8 cellular contexts compared by ENCODE assay signal in genomic region chr16:3264137-3265036, GRCh38. TPM values are rescaled to one million over a fixed set of nuclear protein-coding genes. Genes with fewer than 3 reads are reported as not detected.
DNase-seq lines count a peak whose midpoint lies in the region; ATAC-seq and TF ChIP-seq lines count a peak whose summit lies in the region.

No MANE protein-coding gene starts in this region.

- peaks cover 11% of the 10 kb centered on the region for H3F3A ChIP-seq in GM23338 (replicated peaks; ENCODE audit: low read depth)

- H2AFZ ChIP-seq in GM23338 = peak overlapping the region; percentile 95

- H3K4me1 Mint-ChIP-seq in GM23338 (peaks cover 3% of the 10 kb centered on the region; the same call in 1 of the 3 replicates), nephron (peaks cover 4% of the 10 kb centered on the region)
- H3K4me1 Mint-ChIP-seq in activated T-helper 2 cell treated with anti-CD3 and anti-CD28 coated beads, Interferon-gamma antibody, Interleukin-2, Interleukin-4, amounts not matched to agents 10 μg/mL and 5 μg/mL and 100 μg/mL, durations not matched to agents 14 hours and 24 hours and 36 hours (ENCODE audit: low read depth) = peaks cover 8% of the 10 kb centered on the region
- peaks cover 41% of the 10 kb centered on the region for H3K4me1 Mint-ChIP-seq in stimulated activated naive CD8-positive, alpha-beta T cell treated with anti-CD3 and anti-CD28 coated beads, Interleukin-15, Interleukin-2, amounts not matched to agents 100 ng/mL and 50 ng/mL, for 24 hours (ENCODE audit: low read depth)

- ATAC-seq in GM23338 = peak; percentile 97

- H3K27me3 ChIP-seq in GM23338 (ENCODE audit: insufficient read depth) = peaks cover 10% of the 10 kb centered on the region

- intact Hi-C loops in activated T-helper 2 cell treated with anti-CD3 and anti-CD28 coated beads, Interferon-gamma antibody, Interleukin-2, Interleukin-4, amounts not matched to agents 10 μg/mL and 5 μg/mL and 100 μg/mL, durations not matched to agents 14 hours and 24 hours and 36 hours (cut with micrococcal nuclease) = loop anchor here (1.0 to 5.0 kb wide), 6 partner anchors 19 to 238 kb away; partner anchors contain the start of genes CLUAP1, TIGD7, ZNF174 and ZNF200

- TF ChIP-seq CTCF in GM23338 (conservative IDR thresholded peaks at IDR 0.05; ENCODE audit: low read depth in 2 of 2) = peak; percentile 11 to 26; a peak in 2 of 4 replicates
- TF ChIP-seq CTCF in nephron (IDR thresholded peaks at IDR 0.05; ENCODE audit: unreplicated experiment in 3 of 3) = peak in 1 of 3 experiments; percentile 30

- no peaks in the 10 kb centered on the region for H3K4me1 ChIP-seq in GM23338 (ENCODE audit: insufficient read depth)

- peak overlapping the region; percentile 70 for H3K4me3 Mint-ChIP-seq in GM23338
- H3K4me3 Mint-ChIP-seq in activated T-helper 2 cell treated with anti-CD3 and anti-CD28 coated beads, Interferon-gamma antibody, Interleukin-2, Interleukin-4, amounts not matched to agents 10 μg/mL and 5 μg/mL and 100 μg/mL, durations not matched to agents 14 hours and 24 hours and 36 hours (ENCODE audit: low read depth) = peak overlapping the region; percentile 89
- peak overlapping the region; percentile 84 to 94 (median 94) for H3K4me3 Mint-ChIP-seq in nephron
- H3K4me3 Mint-ChIP-seq in stimulated activated naive CD8-positive, alpha-beta T cell treated with anti-CD3 and anti-CD28 coated beads, Interleukin-15, Interleukin-2, amounts not matched to agents 100 ng/mL and 50 ng/mL, for 24 hours = peak overlapping the region; percentile 86

- no peaks in the 10 kb centered on the region for H3K36me3 ChIP-seq in GM23338 (ENCODE audit: insufficient read depth)

- H3K27me3 Mint-ChIP-seq in GM23338 (ENCODE audit: insufficient read depth, low read depth, poor library complexity) = peaks cover 26% of the 10 kb centered on the region
- no peaks in the 10 kb centered on the region for H3K27me3 Mint-ChIP-seq in activated T-helper 2 cell treated with anti-CD3 and anti-CD28 coated beads, Interferon-gamma antibody, Interleukin-2, Interleukin-4, amounts not matched to agents 10 μg/mL and 5 μg/mL and 100 μg/mL, durations not matched to agents 14 hours and 24 hours and 36 hours (ENCODE audit: low read depth)
- H3K27me3 Mint-ChIP-seq in nephron (ENCODE audit: low read depth) = no peaks in the 10 kb centered on the region
- no peaks in the 10 kb centered on the region for H3K27me3 Mint-ChIP-seq in stimulated activated naive CD8-positive, alpha-beta T cell treated with anti-CD3 and anti-CD28 coated beads, Interleukin-15, Interleukin-2, amounts not matched to agents 100 ng/mL and 50 ng/mL, for 24 hours

- no peaks in the 10 kb centered on the region for H3K79me2 ChIP-seq in GM23338 (replicated peaks; ENCODE audit: insufficient read depth)

- H3K4me3 ChIP-seq in GM23338 = peak overlapping the region; percentile 78

- peaks cover 12% of the 10 kb centered on the region; the same call in 1 of the 2 replicates for H3K9me2 ChIP-seq in GM23338 (ENCODE audit: insufficient read depth)

- H3K36me3 Mint-ChIP-seq in GM23338 (ENCODE audit: low read depth) (peaks cover 7% of the 10 kb centered on the region; the same call in 2 of the 3 replicates), nephron (ENCODE audit: low read depth) (no peaks in the 10 kb centered on the region)
- H3K36me3 Mint-ChIP-seq in activated T-helper 2 cell treated with anti-CD3 and anti-CD28 coated beads, Interferon-gamma antibody, Interleukin-2, Interleukin-4, amounts not matched to agents 10 μg/mL and 5 μg/mL and 100 μg/mL, durations not matched to agents 14 hours and 24 hours and 36 hours (ENCODE audit: low read depth) = peaks cover 29% of the 10 kb centered on the region
- H3K36me3 Mint-ChIP-seq in stimulated activated naive CD8-positive, alpha-beta T cell treated with anti-CD3 and anti-CD28 coated beads, Interleukin-15, Interleukin-2, amounts not matched to agents 100 ng/mL and 50 ng/mL, for 24 hours (ENCODE audit: low read depth) = peaks cover 26% of the 10 kb centered on the region

- H4K20me1 ChIP-seq in GM23338 (replicated peaks; ENCODE audit: insufficient read depth) = no peaks in the 10 kb centered on the region

- H3K27ac Mint-ChIP-seq in GM23338 (no peak overlapping the region), nephron (peak overlapping the region; percentile 74 to 94 (median 89))
- peak overlapping the region; percentile 88 for H3K27ac Mint-ChIP-seq in activated T-helper 2 cell treated with anti-CD3 and anti-CD28 coated beads, Interferon-gamma antibody, Interleukin-2, Interleukin-4, amounts not matched to agents 10 μg/mL and 5 μg/mL and 100 μg/mL, durations not matched to agents 14 hours and 24 hours and 36 hours
- H3K27ac Mint-ChIP-seq in stimulated activated naive CD8-positive, alpha-beta T cell treated with anti-CD3 and anti-CD28 coated beads, Interleukin-15, Interleukin-2, amounts not matched to agents 100 ng/mL and 50 ng/mL, for 24 hours = peak overlapping the region; percentile 93

- H3K27ac ChIP-seq in GM23338 (ENCODE audit: low read depth) = no peak overlapping the region; the same call in 1 of the 2 replicates

- peak; percentile 98 for DNase-seq in EH (ENCODE audit: low read depth)
- DNase-seq in GM23338 (ENCODE audit: low spot score) = peak; percentile 98
- DNase-seq in LHCN-M2 (ENCODE audit: low read depth) = peak; percentile 98
- peak; percentile 98 for DNase-seq in RPMI7951 (ENCODE audit: low read depth)
- DNase-seq in activated T-helper 2 cell treated with anti-CD3 and anti-CD28 coated beads, Interferon-gamma antibody, Interleukin-2, Interleukin-4, amounts not matched to agents 10 μg/mL and 5 μg/mL and 100 μg/mL, durations not matched to agents 14 hours and 24 hours and 36 hours (ENCODE audit: low spot score) = peak; percentile 97
- peak; percentile 95 for DNase-seq in fibroblast of peridontal ligament (ENCODE audit: extremely low read depth)

- H3K4me2 ChIP-seq in GM23338 = peak overlapping the region; percentile 79

- H3K9me3 Mint-ChIP-seq in GM23338 (peaks cover 75% of the 10 kb centered on the region), nephron (peaks cover 2% of the 10 kb centered on the region)
- peaks cover 4% of the 10 kb centered on the region for H3K9me3 Mint-ChIP-seq in activated T-helper 2 cell treated with anti-CD3 and anti-CD28 coated beads, Interferon-gamma antibody, Interleukin-2, Interleukin-4, amounts not matched to agents 10 μg/mL and 5 μg/mL and 100 μg/mL, durations not matched to agents 14 hours and 24 hours and 36 hours
- no peaks in the 10 kb centered on the region for H3K9me3 Mint-ChIP-seq in stimulated activated naive CD8-positive, alpha-beta T cell treated with anti-CD3 and anti-CD28 coated beads, Interleukin-15, Interleukin-2, amounts not matched to agents 100 ng/mL and 50 ng/mL, for 24 hours

TF ChIP-seq in GM23338, 12 proteins besides CTCF, POLR2A, EP300 and RAD21:
- TF ChIP-seq EZH2 (IDR thresholded peaks at IDR 0.05; ENCODE audit: low read depth, unreplicated experiment) = no peak
- no peak for TF ChIP-seq NANOG (IDR thresholded peaks at IDR 0.05; ENCODE audit: borderline replicate concordance)
- TF ChIP-seq POLR2AphosphoS5 (IDR thresholded peaks at IDR 0.05; ENCODE audit: low read depth) = peak; percentile 56
- no peak for TF ChIP-seq ZNF331 (CRISPR knock-in tag; IDR thresholded peaks at IDR 0.05; ENCODE audit: low read depth)

RNA-seq across cellular contexts. Expression of gene MEFV, which starts 8.0 kb away (rescaled TPM):
- 0.07 and 0.19 TPM in 2 replicates for total RNA-seq in GM23338 (2014; rRNA removed; shearing (Covaris generic))
- polyA plus RNA-seq in GM23338 (2016; fragmentation: Nextera tagmentation; extraction: Ambion mirVana) = not detected in 2 replicates
- total RNA-seq in LHCN-M2 (2014; rRNA removed) = 0.06 TPM in 1 of 2 replicates, not detected in the other
- polyA plus RNA-seq in LHCN-M2 (2012) = 0.04 TPM
- 4.3 and 4.8 TPM in 2 replicates for total RNA-seq in RPMI7951 (2014; rRNA removed; shearing (Covaris generic))
- 0.18 TPM in 1 of 2 replicates, not detected in the other for total RNA-seq in activated T-helper 2 cell treated with anti-CD3 and anti-CD28 coated beads, Interferon-gamma antibody, Interleukin-2, Interleukin-4, amounts not matched to agents 10 μg/mL and 5 μg/mL and 100 μg/mL, durations not matched to agents 14 hours and 24 hours and 36 hours

RNA-seq across cellular contexts. Expression of gene ZNF263, which starts 18.9 kb away (rescaled TPM):
- total RNA-seq in GM23338 (2014; rRNA removed; shearing (Covaris generic)) = 53.6 and 66.9 TPM in 2 replicates
- polyA plus RNA-seq in GM23338 (2016; fragmentation: Nextera tagmentation; extraction: Ambion mirVana) = 9.2 and 9.7 TPM in 2 replicates
- 35.5 and 43.5 TPM in 2 replicates for total RNA-seq in LHCN-M2 (2014; rRNA removed)
- 14.0 TPM for polyA plus RNA-seq in LHCN-M2 (2012)
- total RNA-seq in RPMI7951 (2014; rRNA removed; shearing (Covaris generic)) = 19.8 and 28.6 TPM in 2 replicates
- 22.9 and 26.6 TPM in 2 replicates for total RNA-seq in activated T-helper 2 cell treated with anti-CD3 and anti-CD28 coated beads, Interferon-gamma antibody, Interleukin-2, Interleukin-4, amounts not matched to agents 10 μg/mL and 5 μg/mL and 100 μg/mL, durations not matched to agents 14 hours and 24 hours and 36 hours

RNA-seq across cellular contexts. Expression of gene ZNF200, which starts 29.4 kb away (rescaled TPM):
- total RNA-seq in GM23338 (2014; rRNA removed; shearing (Covaris generic)) = 9.7 and 12.5 TPM in 2 replicates
- polyA plus RNA-seq in GM23338 (2016; fragmentation: Nextera tagmentation; extraction: Ambion mirVana) = 8.0 and 9.2 TPM in 2 replicates
- 10.4 and 11.9 TPM in 2 replicates for total RNA-seq in LHCN-M2 (2014; rRNA removed)
- 3.0 TPM for polyA plus RNA-seq in LHCN-M2 (2012)
- total RNA-seq in RPMI7951 (2014; rRNA removed; shearing (Covaris generic)) = 9.8 and 14.9 TPM in 2 replicates
- 11.0 and 12.2 TPM in 2 replicates for total RNA-seq in activated T-helper 2 cell treated with anti-CD3 and anti-CD28 coated beads, Interferon-gamma antibody, Interleukin-2, Interleukin-4, amounts not matched to agents 10 μg/mL and 5 μg/mL and 100 μg/mL, durations not matched to agents 14 hours and 24 hours and 36 hours

RNA-seq across cellular contexts. Expression of gene TIGD7, which starts 40.8 kb away (rescaled TPM):
- 8.0 and 8.5 TPM in 2 replicates for total RNA-seq in GM23338 (2014; rRNA removed; shearing (Covaris generic))
- 3.9 and 4.1 TPM in 2 replicates for polyA plus RNA-seq in GM23338 (2016; fragmentation: Nextera tagmentation; extraction: Ambion mirVana)
- 2.3 and 3.9 TPM in 2 replicates for total RNA-seq in LHCN-M2 (2014; rRNA removed)
- 1.2 TPM for polyA plus RNA-seq in LHCN-M2 (2012)
- 4.4 and 5.0 TPM in 2 replicates for total RNA-seq in RPMI7951 (2014; rRNA removed; shearing (Covaris generic))
- total RNA-seq in activated T-helper 2 cell treated with anti-CD3 and anti-CD28 coated beads, Interferon-gamma antibody, Interleukin-2, Interleukin-4, amounts not matched to agents 10 μg/mL and 5 μg/mL and 100 μg/mL, durations not matched to agents 14 hours and 24 hours and 36 hours = 2.5 and 3.6 TPM in 2 replicates

RNA-seq across cellular contexts. Expression of gene ZNF75A, which starts 40.9 kb away (rescaled TPM):
- total RNA-seq in GM23338 (2014; rRNA removed; shearing (Covaris generic)) = 31.3 and 36.9 TPM in 2 replicates
- polyA plus RNA-seq in GM23338 (2016; fragmentation: Nextera tagmentation; extraction: Ambion mirVana) = 24.3 and 29.6 TPM in 2 replicates
- total RNA-seq in LHCN-M2 (2014; rRNA removed) = 15.8 and 18.7 TPM in 2 replicates
- polyA plus RNA-seq in LHCN-M2 (2012) = 8.3 TPM
- 15.3 and 16.0 TPM in 2 replicates for total RNA-seq in RPMI7951 (2014; rRNA removed; shearing (Covaris generic))
- 25.4 and 31.8 TPM in 2 replicates for total RNA-seq in activated T-helper 2 cell treated with anti-CD3 and anti-CD28 coated beads, Interferon-gamma antibody, Interleukin-2, Interleukin-4, amounts not matched to agents 10 μg/mL and 5 μg/mL and 100 μg/mL, durations not matched to agents 14 hours and 24 hours and 36 hours
